Comparison of ENCODE assay signal across 16 cellular contexts in the genomic region with DNA sequence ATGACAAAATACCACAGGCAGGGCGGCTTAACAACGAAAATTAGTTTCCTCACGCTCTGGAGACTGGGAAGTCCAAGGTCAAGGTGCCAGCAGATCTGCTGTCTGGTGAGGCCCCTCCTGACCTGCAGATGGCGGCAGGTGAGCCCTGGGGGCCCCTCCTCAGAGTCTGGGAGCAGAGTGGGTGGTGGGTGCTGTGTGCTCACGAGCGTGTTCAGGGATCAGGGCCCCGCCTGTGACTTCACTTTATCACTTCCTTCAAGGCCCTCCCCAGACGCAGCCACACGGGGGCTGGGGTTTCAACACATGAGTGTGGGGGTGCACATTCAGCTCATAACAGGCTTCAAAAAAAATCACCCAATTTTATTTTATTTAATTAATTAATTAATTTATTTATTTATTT. TPM values are rescaled to one million over a fixed set of nuclear protein-coding genes. Genes with fewer than 3 reads are reported as not detected.
A peak's percentile ranks its signal among the peaks of the same experiment; 100 is the strongest.
DNase-seq lines count a peak whose midpoint lies in the region; TF ChIP-seq lines count a peak whose summit lies in the region.
"Had no signal": no experiment of that assay in that cellular context is flagged by ENCODE, and none has a peak within 500 bp of the region (broad histone marks: within the 10 kb centered on the region; RNA-seq: fewer than 3 reads in every experiment).

No MANE protein-coding gene starts in this region.

- H3K79me2 ChIP-seq in MM.1S (ENCODE audit: low read length), result no peaks in the 10 kb centered on the region

- 0 out of 2 replicates have a peak, but pooled peaks cover 4% of the 10 kb centered on the region for H3F3A ChIP-seq in MM.1S (ENCODE audit: insufficient read depth, low read length)

- H3K4me3 ChIP-seq in H7 (ENCODE audit: insufficient read depth, low read depth, low read length) (no peak overlapping the region), MM.1S (ENCODE audit: low read length) (no peak overlapping the region), brain microvascular endothelial cell (ENCODE audit: low read depth, low read length) (no peak overlapping the region), mesodermal cell (ENCODE audit: extremely low read depth, insufficient read depth, low read length, poor library complexity, severe bottlenecking) (no peak overlapping the region)
- H3K4me3 ChIP-seq in effector memory CD4-positive, alpha-beta T cell (ENCODE audit: insufficient read depth, low read depth, low read length, poor library complexity, severe bottlenecking), result no peak overlapping the region
- H3K4me3 ChIP-seq: GM12878 had no signal

- TF ChIP-seq CTCF in MM.1S (IDR thresholded peaks at IDR 0.05; ENCODE audit: low read length) (0 out of 2 replicates have a peak, but pooled peaks have one; percentile 3), brain microvascular endothelial cell (IDR thresholded peaks at IDR 0.05; ENCODE audit: low read depth, low read length, missing control alignments) (peak; percentile 6)

- WGBS in mesodermal cell (ENCODE audit: insufficient coverage in 2 of 2), 2 experiments, result 84 to 90% methylated on average over 3 of the region's 9 CpGs

- in situ Hi-C loops in brain microvascular endothelial cell (cut with HindIII; ENCODE audit: low pct_ligation_motif_present, low sequenced_read_pairs), result no loop called here

- no peaks in the 10 kb centered on the region for H3K9me3 ChIP-seq in MM.1S (replicated peaks; ENCODE audit: insufficient read depth, low read length)
- no peaks in the 10 kb centered on the region for H3K9me3 ChIP-seq in mesodermal cell (ENCODE audit: control insufficient read depth, low read length)
- H3K9me3 ChIP-seq in effector memory CD4-positive, alpha-beta T cell (ENCODE audit: control insufficient read depth, low read length), result no peaks in the 10 kb centered on the region

- no peaks in the 10 kb centered on the region for H3K9me2 ChIP-seq in MM.1S (replicated peaks; ENCODE audit: insufficient read depth, low read length)

- no peak overlapping the region for H2AFZ ChIP-seq in MM.1S (ENCODE audit: low read length)

- H3K27me3 ChIP-seq in H7 (ENCODE audit: control insufficient read depth, insufficient read depth, low read length) (no peaks in the 10 kb centered on the region), MM.1S (replicated peaks; ENCODE audit: insufficient read depth, low read length) (peaks cover 51% of the 10 kb centered on the region), brain microvascular endothelial cell (replicated peaks) (no peaks in the 10 kb centered on the region)
- no peaks in the 10 kb centered on the region for H3K27me3 ChIP-seq in effector memory CD4-positive, alpha-beta T cell (replicated peaks; ENCODE audit: control insufficient read depth, insufficient read depth, low read length, poor library complexity, severe bottlenecking)

- no peak overlapping the region for H3K9ac ChIP-seq in MM.1S (ENCODE audit: low read length)

- H3K4me1 ChIP-seq in MM.1S (ENCODE audit: low read length) (no peaks in the 10 kb centered on the region), mesodermal cell (ENCODE audit: control insufficient read depth, insufficient read depth, low read length, poor library complexity, severe bottlenecking) (peaks cover 20% of the 10 kb centered on the region)
- H3K4me1 ChIP-seq in effector memory CD4-positive, alpha-beta T cell (ENCODE audit: control insufficient read depth, insufficient read depth, low read length, poor library complexity, severe bottlenecking), result peaks cover 8% of the 10 kb centered on the region

- H3K36me3 ChIP-seq in H7 (replicated peaks; ENCODE audit: control insufficient read depth, insufficient read depth, low read length), result no peaks in the 10 kb centered on the region
- H3K36me3 ChIP-seq in MM.1S (replicated peaks; ENCODE audit: insufficient read depth, low read length), result no peaks in the 10 kb centered on the region
- H3K36me3 ChIP-seq in brain microvascular endothelial cell (replicated peaks), result no peaks in the 10 kb centered on the region
- H3K36me3 ChIP-seq in mesodermal cell (ENCODE audit: control insufficient read depth, insufficient read depth, low read length), result peaks cover 13% of the 10 kb centered on the region
- no peaks in the 10 kb centered on the region for H3K36me3 ChIP-seq in effector memory CD4-positive, alpha-beta T cell (ENCODE audit: control insufficient read depth, insufficient read depth, low read length)

- no peaks in the 10 kb centered on the region for H4K20me1 ChIP-seq in MM.1S (ENCODE audit: insufficient read depth, low read length)

- H3K27ac ChIP-seq in MM.1S (ENCODE audit: low read length) (no peak overlapping the region), brain microvascular endothelial cell (no peak overlapping the region), mesodermal cell (ENCODE audit: low read depth, low read length, severe bottlenecking) (peak overlapping the region; percentile 53)
- no peak overlapping the region for H3K27ac ChIP-seq in effector memory CD4-positive, alpha-beta T cell (ENCODE audit: insufficient read depth, low read length, poor library complexity, severe bottlenecking)

- DNase-seq in H7 (peak; percentile 58), MM.1S (no peak), brain microvascular endothelial cell (no peak), EL (no peak), T-helper 2 cell (no peak)
- DNase-seq in effector memory CD4-positive, alpha-beta T cell, result no peak
- DNase-seq: CD4-positive, alpha-beta T cell; GOT3; KBM-7; NCI-H1436; NCI-H2029; NCI-H2171; NCI-H774; SHP77 treated with DMSO at 0.1 percent for 48 hours had no signal

- H3K4me2 ChIP-seq in MM.1S (ENCODE audit: low read depth, low read length), result no peak overlapping the region

RNA-seq across cellular contexts. Expression of a gene that starts 39.3 kb away (rescaled TPM):
- total RNA-seq in H7 (2014; rRNA removed; shearing (Covaris generic)), result 38.3 and 62.2 TPM in 2 replicates
- polyA plus RNA-seq in mesodermal cell (2013, experiment 1 of 2), result 64.5 TPM
- polyA plus RNA-seq in mesodermal cell (2013, experiment 2 of 2), result 54.6 TPM

RNA-seq across cellular contexts. Expression of a gene that starts 42.4 kb away (rescaled TPM):
- total RNA-seq in H7 (2014; rRNA removed; shearing (Covaris generic)), result 7.7 and 10.5 TPM in 2 replicates
- 9.3 TPM for polyA plus RNA-seq in mesodermal cell (2013, experiment 1 of 2)
- polyA plus RNA-seq in mesodermal cell (2013, experiment 2 of 2), result 4.8 TPM

RNA-seq across cellular contexts. Expression of a gene that starts 52.2 kb away (rescaled TPM):
- total RNA-seq in H7 (2014; rRNA removed; shearing (Covaris generic)), result 13.5 and 20.0 TPM in 2 replicates
- 18.5 TPM for polyA plus RNA-seq in mesodermal cell (2013, experiment 1 of 2)
- polyA plus RNA-seq in mesodermal cell (2013, experiment 2 of 2), result 15.9 TPM
